In genomic region chr14:100524933-100525243, GRCh38 we compare ENCODE assay signal across 8 cellular contexts.
DNase-seq lines count a peak whose midpoint lies in the region; ATAC-seq and TF ChIP-seq lines count a peak whose summit lies in the region.

No MANE protein-coding gene starts in this region.

- DNase-seq in cardiac septum (ENCODE audit: low spot score) (peak; percentile 68), left cardiac atrium (no peak), RPMI8226 (peak; percentile 71), foreskin keratinocyte (no peak), tibial nerve (ENCODE audit: low spot score in 2 of 2) (no peak), NCI-H128 (lab: John Stamatoyannopoulos, UW; ENCODE audit: unreplicated experiment) (no peak), germinal center (ENCODE audit: low spot score) (no peak)

- H3K9me3 ChIP-seq in tibial nerve: no peaks in the 10 kb centered on the region

- H3K4me1 ChIP-seq in foreskin keratinocyte (no peaks in the 10 kb centered on the region), tibial nerve (peaks cover 0 to 3% (median 0%) of the 10 kb centered on the region in 4 donors)

- no peak for TF ChIP-seq POLR2A in tibial nerve (IDR thresholded peaks at IDR 0.05)

- no peak overlapping the region for H3K27ac ChIP-seq in foreskin keratinocyte
- no peak overlapping the region for H3K27ac ChIP-seq in tibial nerve

- intact Hi-C loops in cardiac septum (cut with DNase I) (no loop called here), left cardiac atrium (cut with DNase I) (no loop called here)

- H3K36me3 ChIP-seq in tibial nerve: peaks cover 0 to 43% (median 0%) of the 10 kb centered on the region in 3 donors

- no peaks in the 10 kb centered on the region for H3K27me3 ChIP-seq in foreskin keratinocyte
- H3K27me3 ChIP-seq in tibial nerve: no peaks in the 10 kb centered on the region

- TF ChIP-seq CTCF in foreskin keratinocyte (conservative IDR thresholded peaks at IDR 0.05) (peak; percentile 60), tibial nerve (IDR thresholded peaks at IDR 0.05) (peak; percentile 34 to 76 (median 39))

- ATAC-seq in left cardiac atrium (no peak), foreskin keratinocyte (no peak), GM19324 (IDR thresholded peaks at IDR 0.05; ENCODE audit: low FRiP score, unreplicated experiment) (no peak)

- TF ChIP-seq EP300 in tibial nerve (IDR thresholded peaks at IDR 0.05): no peak

- 22 to 56% methylated on average over 8 of the region's 8 CpGs for WGBS in tibial nerve, 2 donors

- H3K4me3 ChIP-seq in tibial nerve: no peak overlapping the region

Comparison
In these comparisons a context has a peak if more than half of its experiments do, and no peak if none do; other contexts are left out.
1. DNase-seq: peak in cardiac septum (single experiment) and RPMI8226 (single experiment); none in left cardiac atrium (single experiment), foreskin keratinocyte (0 of 2), tibial nerve (0 of 2), NCI-H128 (single experiment) and germinal center (single experiment).